1 cellular context compared by ENCODE assay signal in the genomic region with DNA sequence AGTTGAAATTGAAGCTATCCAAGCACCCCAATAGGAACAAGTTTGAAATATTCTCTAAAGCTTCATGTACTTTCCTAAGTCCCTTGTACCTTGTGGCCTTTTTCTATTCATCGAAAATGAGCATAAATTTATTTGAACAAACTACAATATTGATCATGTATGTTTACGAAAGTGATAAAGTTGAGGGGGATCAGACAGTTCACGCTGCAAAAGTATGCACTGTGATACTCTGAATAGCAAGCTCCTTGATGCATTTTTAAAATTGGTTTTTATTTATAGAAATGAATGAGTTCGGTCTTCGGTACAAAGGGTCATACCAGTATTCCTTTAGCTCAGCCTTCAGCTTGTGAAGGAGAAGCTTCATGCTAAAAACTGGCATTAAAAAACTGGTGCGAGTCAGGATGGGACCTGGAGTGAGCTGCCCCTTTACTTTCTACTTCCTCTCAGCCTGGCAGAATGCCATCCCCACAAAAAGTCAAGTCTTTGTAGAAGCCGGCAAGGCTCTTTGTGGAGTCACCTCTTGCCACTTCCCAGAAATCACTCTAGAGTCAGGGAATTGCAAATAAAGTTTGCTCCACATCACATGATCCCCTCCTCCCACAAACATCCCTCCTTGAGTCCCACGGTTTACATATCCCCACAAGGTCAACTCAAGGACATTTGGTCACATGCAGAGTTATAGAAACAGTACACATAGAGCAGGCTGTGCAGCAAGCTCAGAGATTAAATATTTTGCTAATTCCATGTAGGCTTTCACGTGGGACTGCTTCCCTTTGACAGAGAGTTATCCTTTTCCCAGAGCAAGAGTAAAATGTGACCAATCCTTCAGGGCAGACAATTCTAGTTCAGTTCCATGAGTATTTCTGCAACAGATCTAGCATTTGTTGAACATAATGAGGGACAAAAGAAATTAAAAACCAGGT.
TF ChIP-seq lines count a peak whose summit lies in the region.

No MANE protein-coding gene starts in this region.

TF ChIP-seq in HepG2, 621 proteins besides CTCF, POLR2A, EP300 and RAD21 (continued from another document and continues in another):
- TF ChIP-seq TFE3 (CRISPR knock-in tag; IDR thresholded peaks at IDR 0.05) (peak; percentile 100), NFE2L2 (IDR thresholded peaks at IDR 0.05; ENCODE audit: low read length) (no peak), ATM (IDR thresholded peaks at IDR 0.05; ENCODE audit: borderline replicate concordance) (no peak), ESRRA (CRISPR knock-in tag; IDR thresholded peaks at IDR 0.05; ENCODE audit: low read depth) (peak; percentile 100), ZNF446 (CRISPR knock-in tag; IDR thresholded peaks at IDR 0.05) (no peak), ZNF746 (CRISPR knock-in tag; IDR thresholded peaks at IDR 0.05) (peak; percentile 87), ELK4 (CRISPR knock-in tag; IDR thresholded peaks at IDR 0.05; ENCODE audit: borderline replicate concordance) (no peak), E2F2 (CRISPR knock-in tag; IDR thresholded peaks at IDR 0.05; ENCODE audit: borderline replicate concordance) (no peak), ZNF124 (CRISPR knock-in tag; IDR thresholded peaks at IDR 0.05) (no peak), RBAK (CRISPR knock-in tag; IDR thresholded peaks at IDR 0.05) (no peak), ZNF691 (CRISPR knock-in tag; IDR thresholded peaks at IDR 0.05; ENCODE audit: borderline replicate concordance, low read depth) (no peak; the same call in 1 of the 2 replicates), CBX1 (IDR thresholded peaks at IDR 0.05; ENCODE audit: low read depth) (no peak), YEATS4 (CRISPR knock-in tag; IDR thresholded peaks at IDR 0.05; ENCODE audit: borderline replicate concordance) (0 out of 2 replicates have a peak, but pooled peaks have one; percentile 63), JUN (CRISPR knock-in tag; IDR thresholded peaks at IDR 0.05) (no peak; the same call in 1 of the 2 replicates), ZNF761 (CRISPR knock-in tag; conservative IDR thresholded peaks at IDR 0.05) (0 out of 2 replicates have a peak, but pooled peaks have one; percentile 13), ZFAT (CRISPR knock-in tag; conservative IDR thresholded peaks at IDR 0.05) (no peak), ARNT (IDR thresholded peaks at IDR 0.05) (no peak), ZMAT5 (CRISPR knock-in tag; IDR thresholded peaks at IDR 0.05; ENCODE audit: borderline replicate concordance, low read depth) (no peak), TEAD3 (CRISPR knock-in tag; optimal IDR thresholded peaks at IDR 0.05; ENCODE audit: borderline replicate concordance) (peak; percentile 95), TGIF2 (CRISPR knock-in tag; IDR thresholded peaks at IDR 0.05) (peak; percentile 91; the same call in 1 of the 2 replicates), SAFB2 (CRISPR knock-in tag; IDR thresholded peaks at IDR 0.05; ENCODE audit: borderline replicate concordance, low read depth) (no peak), PHF5A (CRISPR knock-in tag; IDR thresholded peaks at IDR 0.05; ENCODE audit: low read depth, unreplicated experiment) (no peak), IKZF1 (IDR thresholded peaks at IDR 0.05) (no peak), ZNF552 (CRISPR knock-in tag; IDR thresholded peaks at IDR 0.05; ENCODE audit: borderline replicate concordance) (no peak), HOXA7 (CRISPR knock-in tag; IDR thresholded peaks at IDR 0.05) (no peak), MATR3 (CRISPR knock-in tag; IDR thresholded peaks at IDR 0.05) (no peak), REPIN1 (CRISPR knock-in tag; IDR thresholded peaks at IDR 0.05; ENCODE audit: borderline replicate concordance, low read depth) (peak; percentile 80; the same call in 1 of the 2 replicates), ZNF550 (CRISPR knock-in tag; IDR thresholded peaks at IDR 0.05; ENCODE audit: borderline replicate concordance) (no peak), ZNF451 (CRISPR knock-in tag; IDR thresholded peaks at IDR 0.05) (no peak)
- TF ChIP-seq, protein P1, sequence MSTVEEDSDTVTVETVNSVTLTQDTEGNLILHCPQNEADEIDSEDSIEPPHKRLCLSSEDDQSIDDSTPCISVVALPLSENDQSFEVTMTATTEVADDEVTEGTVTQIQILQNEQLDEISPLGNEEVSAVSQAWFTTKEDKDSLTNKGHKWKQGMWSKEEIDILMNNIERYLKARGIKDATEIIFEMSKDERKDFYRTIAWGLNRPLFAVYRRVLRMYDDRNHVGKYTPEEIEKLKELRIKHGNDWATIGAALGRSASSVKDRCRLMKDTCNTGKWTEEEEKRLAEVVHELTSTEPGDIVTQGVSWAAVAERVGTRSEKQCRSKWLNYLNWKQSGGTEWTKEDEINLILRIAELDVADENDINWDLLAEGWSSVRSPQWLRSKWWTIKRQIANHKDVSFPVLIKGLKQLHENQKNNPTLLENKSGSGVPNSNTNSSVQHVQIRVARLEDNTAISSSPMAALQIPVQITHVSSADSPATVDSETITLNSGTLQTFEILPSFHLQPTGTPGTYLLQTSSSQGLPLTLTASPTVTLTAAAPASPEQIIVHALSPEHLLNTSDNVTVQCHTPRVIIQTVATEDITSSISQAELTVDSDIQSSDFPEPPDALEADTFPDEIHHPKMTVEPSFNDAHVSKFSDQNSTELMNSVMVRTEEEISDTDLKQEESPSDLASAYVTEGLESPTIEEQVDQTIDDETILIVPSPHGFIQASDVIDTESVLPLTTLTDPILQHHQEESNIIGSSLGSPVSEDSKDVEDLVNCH (CRISPR knock-in tag; IDR thresholded peaks at IDR 0.05), result no peak
- TF ChIP-seq, protein P2, sequence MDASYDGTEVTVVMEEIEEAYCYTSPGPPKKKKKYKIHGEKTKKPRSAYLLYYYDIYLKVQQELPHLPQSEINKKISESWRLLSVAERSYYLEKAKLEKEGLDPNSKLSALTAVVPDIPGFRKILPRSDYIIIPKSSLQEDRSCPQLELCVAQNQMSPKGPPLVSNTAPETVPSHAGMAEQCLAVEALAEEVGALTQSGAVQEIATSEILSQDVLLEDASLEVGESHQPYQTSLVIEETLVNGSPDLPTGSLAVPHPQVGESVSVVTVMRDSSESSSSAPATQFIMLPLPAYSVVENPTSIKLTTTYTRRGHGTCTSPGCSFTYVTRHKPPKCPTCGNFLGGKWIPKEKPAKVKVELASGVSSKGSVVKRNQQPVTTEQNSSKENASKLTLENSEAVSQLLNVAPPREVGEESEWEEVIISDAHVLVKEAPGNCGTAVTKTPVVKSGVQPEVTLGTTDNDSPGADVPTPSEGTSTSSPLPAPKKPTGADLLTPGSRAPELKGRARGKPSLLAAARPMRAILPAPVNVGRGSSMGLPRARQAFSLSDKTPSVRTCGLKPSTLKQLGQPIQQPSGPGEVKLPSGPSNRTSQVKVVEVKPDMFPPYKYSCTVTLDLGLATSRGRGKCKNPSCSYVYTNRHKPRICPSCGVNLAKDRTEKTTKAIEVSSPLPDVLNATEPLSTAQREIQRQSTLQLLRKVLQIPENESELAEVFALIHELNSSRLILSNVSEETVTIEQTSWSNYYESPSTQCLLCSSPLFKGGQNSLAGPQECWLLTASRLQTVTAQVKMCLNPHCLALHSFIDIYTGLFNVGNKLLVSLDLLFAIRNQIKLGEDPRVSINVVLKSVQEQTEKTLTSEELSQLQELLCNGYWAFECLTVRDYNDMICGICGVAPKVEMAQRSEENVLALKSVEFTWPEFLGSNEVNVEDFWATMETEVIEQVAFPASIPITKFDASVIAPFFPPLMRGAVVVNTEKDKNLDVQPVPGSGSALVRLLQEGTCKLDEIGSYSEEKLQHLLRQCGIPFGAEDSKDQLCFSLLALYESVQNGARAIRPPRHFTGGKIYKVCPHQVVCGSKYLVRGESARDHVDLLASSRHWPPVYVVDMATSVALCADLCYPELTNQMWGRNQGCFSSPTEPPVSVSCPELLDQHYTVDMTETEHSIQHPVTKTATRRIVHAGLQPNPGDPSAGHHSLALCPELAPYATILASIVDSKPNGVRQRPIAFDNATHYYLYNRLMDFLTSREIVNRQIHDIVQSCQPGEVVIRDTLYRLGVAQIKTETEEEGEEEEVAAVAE (CRISPR knock-in tag; IDR thresholded peaks at IDR 0.05; ENCODE audit: borderline replicate concordance), result peak; percentile 81
- TF ChIP-seq, protein P3, sequence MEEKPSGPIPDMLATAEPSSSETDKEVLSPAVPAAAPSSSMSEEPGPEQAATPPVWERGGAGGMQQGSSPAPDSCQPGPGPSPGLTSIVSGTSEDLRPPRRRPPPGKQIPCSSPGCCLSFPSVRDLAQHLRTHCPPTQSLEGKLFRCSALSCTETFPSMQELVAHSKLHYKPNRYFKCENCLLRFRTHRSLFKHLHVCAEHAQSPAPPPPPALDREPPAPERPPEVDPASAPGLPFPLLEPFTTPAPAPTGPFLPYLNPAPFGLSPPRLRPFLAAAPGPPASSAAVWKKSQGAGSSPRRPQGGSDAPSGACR (CRISPR knock-in tag; IDR thresholded peaks at IDR 0.05), result peak; percentile 61; the same call in 1 of the 2 replicates
- TF ChIP-seq, protein P4, sequence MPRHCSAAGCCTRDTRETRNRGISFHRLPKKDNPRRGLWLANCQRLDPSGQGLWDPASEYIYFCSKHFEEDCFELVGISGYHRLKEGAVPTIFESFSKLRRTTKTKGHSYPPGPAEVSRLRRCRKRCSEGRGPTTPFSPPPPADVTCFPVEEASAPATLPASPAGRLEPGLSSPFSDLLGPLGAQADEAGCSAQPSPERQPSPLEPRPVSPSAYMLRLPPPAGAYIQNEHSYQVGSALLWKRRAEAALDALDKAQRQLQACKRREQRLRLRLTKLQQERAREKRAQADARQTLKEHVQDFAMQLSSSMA (CRISPR knock-in tag; IDR thresholded peaks at IDR 0.05), result peak; percentile 32; the same call in 1 of the 2 replicates
- TF ChIP-seq, protein P5, sequence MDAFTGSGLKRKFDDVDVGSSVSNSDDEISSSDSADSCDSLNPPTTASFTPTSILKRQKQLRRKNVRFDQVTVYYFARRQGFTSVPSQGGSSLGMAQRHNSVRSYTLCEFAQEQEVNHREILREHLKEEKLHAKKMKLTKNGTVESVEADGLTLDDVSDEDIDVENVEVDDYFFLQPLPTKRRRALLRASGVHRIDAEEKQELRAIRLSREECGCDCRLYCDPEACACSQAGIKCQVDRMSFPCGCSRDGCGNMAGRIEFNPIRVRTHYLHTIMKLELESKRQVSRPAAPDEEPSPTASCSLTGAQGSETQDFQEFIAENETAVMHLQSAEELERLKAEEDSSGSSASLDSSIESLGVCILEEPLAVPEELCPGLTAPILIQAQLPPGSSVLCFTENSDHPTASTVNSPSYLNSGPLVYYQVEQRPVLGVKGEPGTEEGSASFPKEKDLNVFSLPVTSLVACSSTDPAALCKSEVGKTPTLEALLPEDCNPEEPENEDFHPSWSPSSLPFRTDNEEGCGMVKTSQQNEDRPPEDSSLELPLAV (CRISPR knock-in tag; conservative IDR thresholded peaks at IDR 0.05; ENCODE audit: low read depth), result no peak
- TF ChIP-seq, protein P6, sequence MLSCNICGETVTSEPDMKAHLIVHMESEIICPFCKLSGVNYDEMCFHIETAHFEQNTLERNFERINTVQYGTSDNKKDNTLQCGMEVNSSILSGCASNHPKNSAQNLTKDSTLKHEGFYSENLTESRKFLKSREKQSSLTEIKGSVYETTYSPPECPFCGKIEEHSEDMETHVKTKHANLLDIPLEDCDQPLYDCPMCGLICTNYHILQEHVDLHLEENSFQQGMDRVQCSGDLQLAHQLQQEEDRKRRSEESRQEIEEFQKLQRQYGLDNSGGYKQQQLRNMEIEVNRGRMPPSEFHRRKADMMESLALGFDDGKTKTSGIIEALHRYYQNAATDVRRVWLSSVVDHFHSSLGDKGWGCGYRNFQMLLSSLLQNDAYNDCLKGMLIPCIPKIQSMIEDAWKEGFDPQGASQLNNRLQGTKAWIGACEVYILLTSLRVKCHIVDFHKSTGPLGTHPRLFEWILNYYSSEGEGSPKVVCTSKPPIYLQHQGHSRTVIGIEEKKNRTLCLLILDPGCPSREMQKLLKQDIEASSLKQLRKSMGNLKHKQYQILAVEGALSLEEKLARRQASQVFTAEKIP (CRISPR knock-in tag; IDR thresholded peaks at IDR 0.05; ENCODE audit: borderline replicate concordance), result no peak
